ENCODE assay signal across 9 cellular contexts in genomic region chr6:44003345-44004061, GRCh38.
A peak's percentile ranks its signal among the peaks of the same experiment; 100 is the strongest.
DNase-seq lines count a peak whose midpoint lies in the region; ATAC-seq and FAIRE-seq lines count a peak whose summit lies in the region.
"Had no signal": no experiment of that assay in that cellular context is flagged by ENCODE, and none has a peak within 500 bp of the region (broad histone marks: within the 10 kb centered on the region; RNA-seq: fewer than 3 reads in every experiment).

No MANE protein-coding gene starts in this region.

- H3K9me3 ChIP-seq in SK-N-MC (ENCODE audit: low read depth, low read length) = no peaks in the 10 kb centered on the region
- H3K9me3 ChIP-seq in small intestine (ENCODE audit: control insufficient read depth, low read depth) = no peaks in the 10 kb centered on the region

- DNase-seq in stimulated activated naive CD8-positive, alpha-beta T cell treated with anti-CD3 and anti-CD28 coated beads, Interleukin-15, Interleukin-2, amounts not matched to agents 100 U/mL and 50 U/mL, for 24 hours = no peak
- no peak for DNase-seq in SK-N-MC (ENCODE audit: low read depth, low spot score)
- peak; percentile 76 for DNase-seq in islet precursor cell
- no peak for DNase-seq in NOMO-1 treated with dmso at 0.1 percent for 144 hours (lab: John Stamatoyannopoulos, UW; ENCODE audit: unreplicated experiment)
- no peak for DNase-seq in NCI-H526 treated with DMSO at 0.1 percent for 48 hours (lab: John Stamatoyannopoulos, UW)
- DNase-seq in DMS79 (lab: John Stamatoyannopoulos, UW) = no peak
- no peak for DNase-seq in small intestine

- H3K36me3 Mint-ChIP-seq in stimulated activated naive CD8-positive, alpha-beta T cell treated with anti-CD3 and anti-CD28 coated beads, Interleukin-15, Interleukin-2, amounts not matched to agents 100 ng/mL and 50 ng/mL, for 24 hours (ENCODE audit: low read depth) = no peaks in the 10 kb centered on the region

- H3K27ac ChIP-seq in SK-N-MC = peak overlapping the region; percentile 23
- H3K27ac ChIP-seq in small intestine (ENCODE audit: low read depth in 1 of 2, low read length in 1 of 2) = no peak overlapping the region

- peak overlapping the region; percentile 78 for H3K4me3 ChIP-seq in SK-N-MC
- no peak overlapping the region for H3K4me3 ChIP-seq in small intestine (ENCODE audit: low read depth in 1 of 2, low read length in 2 of 2)

- peaks cover 2 to 5% of the 10 kb centered on the region in 2 donors for H3K4me1 ChIP-seq in small intestine (ENCODE audit: control insufficient read depth in 2 of 2, insufficient read depth in 1 of 2, low read depth in 1 of 2, low read length in 1 of 2)

- peak overlapping the region; percentile 45 for H3K4me3 Mint-ChIP-seq in stimulated activated naive CD8-positive, alpha-beta T cell treated with anti-CD3 and anti-CD28 coated beads, Interleukin-15, Interleukin-2, amounts not matched to agents 100 ng/mL and 50 ng/mL, for 24 hours

- 65 to 69% (median 65%) methylated on average over 22 of the region's 22 CpGs for WGBS in small intestine, 3 donors

- peak overlapping the region; percentile 55 for H3K9ac ChIP-seq in SK-N-MC (ENCODE audit: insufficient read length)

- peaks cover 50% of the 10 kb centered on the region for H3K27me3 Mint-ChIP-seq in stimulated activated naive CD8-positive, alpha-beta T cell treated with anti-CD3 and anti-CD28 coated beads, Interleukin-15, Interleukin-2, amounts not matched to agents 100 ng/mL and 50 ng/mL, for 24 hours

- H3K27ac Mint-ChIP-seq in stimulated activated naive CD8-positive, alpha-beta T cell treated with anti-CD3 and anti-CD28 coated beads, Interleukin-15, Interleukin-2, amounts not matched to agents 100 ng/mL and 50 ng/mL, for 24 hours = no peak overlapping the region

- H3K36me3 ChIP-seq in SK-N-MC (ENCODE audit: insufficient read depth, low read length) (no peaks in the 10 kb centered on the region), small intestine (ENCODE audit: control insufficient read depth in 2 of 2, insufficient read depth in 2 of 2, low read length in 2 of 2) (no peaks in the 10 kb centered on the region)

- H3K9me3 Mint-ChIP-seq in stimulated activated naive CD8-positive, alpha-beta T cell treated with anti-CD3 and anti-CD28 coated beads, Interleukin-15, Interleukin-2, amounts not matched to agents 100 ng/mL and 50 ng/mL, for 24 hours = no peaks in the 10 kb centered on the region

- no peak for FAIRE-seq in small intestine (lab: Jason Lieb, UNC)
- FAIRE-seq: TTC549 had no signal

- peaks cover 4 to 6% of the 10 kb centered on the region in 2 donors for H3K27me3 ChIP-seq in small intestine (ENCODE audit: control insufficient read depth in 2 of 2, insufficient read depth in 2 of 2, low read length in 2 of 2)

- peaks cover 26% of the 10 kb centered on the region for H3K4me1 Mint-ChIP-seq in stimulated activated naive CD8-positive, alpha-beta T cell treated with anti-CD3 and anti-CD28 coated beads, Interleukin-15, Interleukin-2, amounts not matched to agents 100 ng/mL and 50 ng/mL, for 24 hours (ENCODE audit: low read depth)

- ATAC-seq in stimulated activated naive CD8-positive, alpha-beta T cell treated with anti-CD3 and anti-CD28 coated beads, Interleukin-15, Interleukin-2, amounts not matched to agents 100 U/mL and 50 U/mL, for 24 hours = no peak
